Comparison of ENCODE assay signal across 1 cellular context in the genomic region with DNA sequence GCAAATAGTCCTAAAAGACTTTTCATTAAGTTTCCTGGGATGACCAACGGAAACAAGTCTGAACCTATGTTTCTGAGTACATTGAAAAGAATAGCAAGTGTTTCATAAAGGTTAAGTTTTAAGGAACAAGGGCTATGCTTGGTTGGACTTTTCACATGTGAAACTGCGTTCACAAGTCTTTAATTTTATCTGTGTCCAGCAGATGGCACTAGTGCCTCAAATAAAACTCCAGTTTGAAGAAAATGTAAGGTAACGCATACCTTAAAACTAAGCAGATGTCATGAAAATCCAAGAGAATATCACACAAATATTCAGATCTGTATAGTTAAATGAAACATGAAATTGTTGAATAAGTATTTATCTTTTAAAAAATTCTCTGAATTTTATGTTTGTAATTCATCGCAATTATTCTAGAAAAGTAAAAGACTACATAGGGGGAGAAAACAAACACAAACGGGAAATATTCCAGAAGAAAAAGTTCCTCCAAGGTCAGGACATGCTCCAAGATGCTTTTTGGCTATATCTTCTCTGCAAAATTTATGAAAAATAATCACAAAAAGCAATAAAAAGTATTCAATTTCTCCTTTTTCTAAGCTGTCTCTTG.
TF ChIP-seq lines count a peak whose summit lies in the region.

No MANE protein-coding gene starts in this region.

TF ChIP-seq in GM23338, 12 proteins besides CTCF, POLR2A, EP300 and RAD21 (continued from another document):
- no peak for TF ChIP-seq ZNF462 (CRISPR knock-in tag; IDR thresholded peaks at IDR 0.05)
